In genomic region chr14:102516531-102517411, GRCh38 we compare ENCODE assay signal across 1 cellular context.
TF ChIP-seq lines count a peak whose summit lies in the region.

No MANE protein-coding gene starts in this region.

TF ChIP-seq in HepG2, 621 proteins besides CTCF, POLR2A, EP300 and RAD21 (continued from another document and continues in another):
- TF ChIP-seq RBAK (CRISPR knock-in tag; IDR thresholded peaks at IDR 0.05) (no peak), TEF (CRISPR knock-in tag; IDR thresholded peaks at IDR 0.05) (no peak), ZSCAN31 (CRISPR knock-in tag; IDR thresholded peaks at IDR 0.05; ENCODE audit: low read depth) (no peak), TARDBP (CRISPR knock-in tag; IDR thresholded peaks at IDR 0.05) (no peak), ZNF136 (CRISPR knock-in tag; IDR thresholded peaks at IDR 0.05; ENCODE audit: low read depth) (peak; percentile 63; the same call in 1 of the 2 replicates), ZFP36L1 (CRISPR knock-in tag; IDR thresholded peaks at IDR 0.05) (no peak), IKZF4 (CRISPR knock-in tag; IDR thresholded peaks at IDR 0.05; ENCODE audit: borderline replicate concordance, low read depth, not compliant biosample characterization) (no peak), ZNF468 (CRISPR knock-in tag; IDR thresholded peaks at IDR 0.05) (no peak), MXD3 (CRISPR knock-in tag; IDR thresholded peaks at IDR 0.05) (peak; percentile 65), THAP11 (CRISPR knock-in tag; IDR thresholded peaks at IDR 0.05) (peak; percentile 48; the same call in 1 of the 2 replicates), NFE2L1 (CRISPR knock-in tag; IDR thresholded peaks at IDR 0.05; ENCODE audit: borderline replicate concordance) (no peak), GTF3A (CRISPR knock-in tag; conservative IDR thresholded peaks at IDR 0.05) (0 out of 2 replicates have a peak, but pooled peaks have one; percentile 81), ZNF512B (CRISPR knock-in tag; IDR thresholded peaks at IDR 0.05; ENCODE audit: borderline replicate concordance) (no peak), BRD4 (CRISPR knock-in tag; IDR thresholded peaks at IDR 0.05) (0 out of 2 replicates have a peak, but pooled peaks have one; percentile 30), NR0B2 (CRISPR knock-in tag; IDR thresholded peaks at IDR 0.05) (0 out of 2 replicates have a peak, but pooled peaks have one; percentile 33), NONO (IDR thresholded peaks at IDR 0.05) (no peak), NONO (CRISPR knock-in tag; conservative IDR thresholded peaks at IDR 0.05) (peak; percentile 72), ATAD3A (CRISPR knock-in tag; IDR thresholded peaks at IDR 0.05) (no peak), ZNF121 (CRISPR knock-in tag; IDR thresholded peaks at IDR 0.05) (peak; percentile 72; the same call in 1 of the 2 replicates), SPEN (CRISPR knock-in tag; IDR thresholded peaks at IDR 0.05; ENCODE audit: low read depth) (peak; percentile 80), RARG (CRISPR knock-in tag; IDR thresholded peaks at IDR 0.05; ENCODE audit: low read depth) (no peak), ATF6 (CRISPR knock-in tag; conservative IDR thresholded peaks at IDR 0.05) (no peak), MTF2 (CRISPR knock-in tag; IDR thresholded peaks at IDR 0.05; ENCODE audit: borderline replicate concordance) (no peak), ZNF143 (CRISPR knock-in tag; IDR thresholded peaks at IDR 0.05) (peak; percentile 60), ZNF678 (CRISPR knock-in tag; IDR thresholded peaks at IDR 0.05) (no peak), ZNF225 (CRISPR knock-in tag; IDR thresholded peaks at IDR 0.05) (no peak), DR1 (CRISPR knock-in tag; IDR thresholded peaks at IDR 0.05) (no peak), ZNF484 (CRISPR knock-in tag; IDR thresholded peaks at IDR 0.05; ENCODE audit: borderline replicate concordance, low read depth) (no peak), HMG20B (CRISPR knock-in tag; conservative IDR thresholded peaks at IDR 0.05) (no peak), MYC (CRISPR knock-in tag; IDR thresholded peaks at IDR 0.05; ENCODE audit: borderline replicate concordance) (peak; percentile 74; the same call in 1 of the 2 replicates), GATAD1 (CRISPR knock-in tag; IDR thresholded peaks at IDR 0.05) (0 out of 2 replicates have a peak, but pooled peaks have one; percentile 30), TAF1 (CRISPR knock-in tag; IDR thresholded peaks at IDR 0.05) (peak; percentile 48), NFYB (CRISPR knock-in tag; IDR thresholded peaks at IDR 0.05) (0 out of 2 replicates have a peak, but pooled peaks have one; percentile 19), ZNF570 (CRISPR knock-in tag; IDR thresholded peaks at IDR 0.05; ENCODE audit: borderline replicate concordance) (no peak), IKZF5 (CRISPR knock-in tag; IDR thresholded peaks at IDR 0.05) (peak; percentile 57; the same call in 1 of the 2 replicates), ATF2 (CRISPR knock-in tag; IDR thresholded peaks at IDR 0.05) (peak; percentile 34; the same call in 1 of the 2 replicates), ZSCAN20 (CRISPR knock-in tag; IDR thresholded peaks at IDR 0.05; ENCODE audit: borderline replicate concordance) (peak; percentile 33; the same call in 1 of the 2 replicates), ZNF776 (CRISPR knock-in tag; IDR thresholded peaks at IDR 0.05) (no peak), SOX13 (IDR thresholded peaks at IDR 0.05) (no peak), SOX13 (CRISPR knock-in tag; conservative IDR thresholded peaks at IDR 0.05 in 1 of 2, IDR thresholded peaks at IDR 0.05 in 1 of 2) (0 out of 4 replicates have a peak, but pooled peaks of 1 of the 2 experiments have one; percentile 5), IRF2 (CRISPR knock-in tag; IDR thresholded peaks at IDR 0.05) (no peak; the same call in 1 of the 2 replicates), ZNF367 (CRISPR knock-in tag; IDR thresholded peaks at IDR 0.05; ENCODE audit: borderline replicate concordance) (no peak), ZNF205 (CRISPR knock-in tag; IDR thresholded peaks at IDR 0.05) (0 out of 2 replicates have a peak, but pooled peaks have one; percentile 15), IKZF1 (IDR thresholded peaks at IDR 0.05) (no peak), MAFK (conservative IDR thresholded peaks at IDR 0.05 in 1 of 2, IDR thresholded peaks at IDR 0.05 in 1 of 2; ENCODE audit: low read length in 2 of 2) (no peak), PATZ1 (CRISPR knock-in tag; IDR thresholded peaks at IDR 0.05) (0 out of 2 replicates have a peak, but pooled peaks have one; percentile 23), STAT5B (CRISPR knock-in tag; IDR thresholded peaks at IDR 0.05) (no peak), ZNF780A (CRISPR knock-in tag; IDR thresholded peaks at IDR 0.05) (no peak), HNF1A (IDR thresholded peaks at IDR 0.05; ENCODE audit: low read depth) (no peak), HNF1A (CRISPR knock-in tag; IDR thresholded peaks at IDR 0.05; ENCODE audit: borderline replicate concordance) (0 out of 2 replicates have a peak, but pooled peaks have one; percentile 29), ZNF317 (CRISPR knock-in tag; IDR thresholded peaks at IDR 0.05) (0 out of 2 replicates have a peak, but pooled peaks have one; percentile 28), SAP130 (CRISPR knock-in tag; IDR thresholded peaks at IDR 0.05; ENCODE audit: low read depth) (peak; percentile 76), SSRP1 (CRISPR knock-in tag; IDR thresholded peaks at IDR 0.05) (no peak), ZNF430 (CRISPR knock-in tag; IDR thresholded peaks at IDR 0.05) (no peak), HNRNPK (IDR thresholded peaks at IDR 0.05; ENCODE audit: low read depth, low read length, poor library complexity, severe bottlenecking) (peak; percentile 9), HDAC1 (CRISPR knock-in tag; IDR thresholded peaks at IDR 0.05) (peak; percentile 68), ARNTL (CRISPR knock-in tag; IDR thresholded peaks at IDR 0.05) (no peak)
